ENCODE assay signal across 14 cellular contexts in genomic region chr10:5272065-5272803, GRCh38.
DNase-seq lines count a peak whose midpoint lies in the region; ATAC-seq and TF ChIP-seq lines count a peak whose summit lies in the region.
"Had no signal": no experiment of that assay in that cellular context is flagged by ENCODE, and none has a peak within 500 bp of the region (broad histone marks: within the 10 kb centered on the region; RNA-seq: fewer than 3 reads in every experiment).

No MANE protein-coding gene starts in this region.

- H3K9ac ChIP-seq in DND-41 (ENCODE audit: low read depth, low read length) (no peak overlapping the region), smooth muscle cell (ENCODE audit: low read depth) (no peak overlapping the region)

- H3K79me2 ChIP-seq in DND-41 (ENCODE audit: insufficient read depth, low read length): no peaks in the 10 kb centered on the region
- H3K79me2 ChIP-seq in smooth muscle cell (ENCODE audit: low read depth): no peaks in the 10 kb centered on the region

- POLR2A ChIA-PET in activated CD8-positive, alpha-beta T cell treated with anti-CD3 and anti-CD28 coated beads, Interleukin-2, amount 10 ng/mL, durations not matched to agents 7 days and 5 days (lab: Charles Lee): no interaction called here
- POLR2A ChIA-PET in activated CD8-positive, alpha-beta T cell treated with anti-CD3 and anti-CD28 coated beads for 36 hours (lab: Charles Lee): no interaction called here

- H3K27ac ChIP-seq in DND-41 (ENCODE audit: low read length) (no peak overlapping the region), smooth muscle cell (ENCODE audit: low read depth) (peak overlapping the region; percentile 53), tibial nerve (no peak overlapping the region)
- H3K27ac ChIP-seq: C4-2B had no signal

- no peaks in the 10 kb centered on the region for H3K27me3 Mint-ChIP-seq in activated CD8-positive, alpha-beta T cell treated with anti-CD3 and anti-CD28 coated beads, Interleukin-2, amount 10 ng/mL, durations not matched to agents 7 days and 5 days (ENCODE audit: low read depth)
- no peaks in the 10 kb centered on the region for H3K27me3 Mint-ChIP-seq in activated CD8-positive, alpha-beta T cell treated with anti-CD3 and anti-CD28 coated beads for 36 hours
- H3K27me3 Mint-ChIP-seq: CD4-positive, alpha-beta memory T cell had no signal

- WGBS in smooth muscle cell (ENCODE audit: low lambda C conversion rate): 93% methylated on average over 3 of the region's 3 CpGs
- 78 to 79% methylated on average over 3 of the region's 3 CpGs for whole genome bisulfite sequencing in tibial nerve, 2 donors

- H3K27me3 ChIP-seq in DND-41 (ENCODE audit: insufficient read depth, low read length, poor library complexity): no peaks in the 10 kb centered on the region
- no peaks in the 10 kb centered on the region for H3K27me3 ChIP-seq in smooth muscle cell (ENCODE audit: low read depth)
- H3K27me3 ChIP-seq in tibial nerve: no peaks in the 10 kb centered on the region
- H3K27me3 ChIP-seq: BE2C had no signal

- CTCF ChIA-PET in activated CD8-positive, alpha-beta T cell treated with anti-CD3 and anti-CD28 coated beads, Interleukin-2, amount 10 ng/mL, durations not matched to agents 7 days and 5 days (lab: Charles Lee): interaction anchor here (1.0 kb wide), 1 partner anchor 423 kb away, joined by 6 read pairs; no protein-coding TSS in a partner anchor
- CTCF ChIA-PET in activated CD8-positive, alpha-beta T cell treated with anti-CD3 and anti-CD28 coated beads for 36 hours (lab: Charles Lee): no interaction called here

- H3K4me1 ChIP-seq in DND-41 (ENCODE audit: insufficient read depth, low read length) (no peaks in the 10 kb centered on the region), smooth muscle cell (ENCODE audit: low read depth) (no peaks in the 10 kb centered on the region), tibial nerve (no peaks in the 10 kb centered on the region)
- H3K4me1 ChIP-seq: BE2C, HAP-1 had no signal

- peak; percentile 86 for ATAC-seq in activated CD8-positive, alpha-beta T cell treated with anti-CD3 and anti-CD28 coated beads, Interleukin-2, amount 10 ng/mL, durations not matched to agents 7 days and 5 days
- ATAC-seq in activated CD8-positive, alpha-beta T cell treated with anti-CD3 and anti-CD28 coated beads for 36 hours: no peak
- peak; percentile 72 for ATAC-seq in DND-41 (ENCODE audit: insufficient read depth, low read depth)

- TF ChIP-seq CTCF in activated CD8-positive, alpha-beta T cell treated with anti-CD3 and anti-CD28 coated beads for 36 hours (IDR thresholded peaks at IDR 0.05): no peak
- TF ChIP-seq CTCF in DND-41 (IDR thresholded peaks at IDR 0.05; ENCODE audit: borderline replicate concordance, extremely low read depth, low read length, poor library complexity, severe bottlenecking) (no peak), smooth muscle cell (IDR thresholded peaks at IDR 0.05; ENCODE audit: borderline replicate concordance, insufficient read depth, poor library complexity, severe bottlenecking) (no peak), tibial nerve (IDR thresholded peaks at IDR 0.05) (no peak)

- H3K9me3 ChIP-seq in DND-41 (ENCODE audit: insufficient read depth, low read length, severe bottlenecking) (peaks cover under 1% of the 10 kb centered on the region), smooth muscle cell (replicated peaks; ENCODE audit: low read depth) (no peaks in the 10 kb centered on the region), tibial nerve (peaks cover 0 to 4% (median 0%) of the 10 kb centered on the region in 4 donors)
- H3K9me3 ChIP-seq: BE2C, HAP-1 had no signal

- no peak for TF ChIP-seq POLR2A in tibial nerve (IDR thresholded peaks at IDR 0.05)

- H4K20me1 ChIP-seq in DND-41 (ENCODE audit: insufficient read depth, low read length) (no peaks in the 10 kb centered on the region), smooth muscle cell (ENCODE audit: low read depth) (no peaks in the 10 kb centered on the region)

- H2AFZ ChIP-seq in DND-41 (ENCODE audit: low read depth, low read length) (no peak overlapping the region), smooth muscle cell (ENCODE audit: low read depth) (no peak overlapping the region)

- H3K4me3 ChIP-seq in DND-41 (ENCODE audit: low read depth in 1 of 2, low read length in 2 of 2) (no peak overlapping the region), smooth muscle cell (no peak overlapping the region), tibial nerve (no peak overlapping the region)
- H3K4me3 ChIP-seq: HAP-1 had no signal

- H3K4me1 Mint-ChIP-seq in activated CD8-positive, alpha-beta T cell treated with anti-CD3 and anti-CD28 coated beads, Interleukin-2, amount 10 ng/mL, durations not matched to agents 7 days and 5 days (ENCODE audit: low read depth): peaks cover 22% of the 10 kb centered on the region
- peaks cover 3% of the 10 kb centered on the region for H3K4me1 Mint-ChIP-seq in activated CD8-positive, alpha-beta T cell treated with anti-CD3 and anti-CD28 coated beads for 36 hours (ENCODE audit: low read depth)

- TF ChIP-seq EP300 in tibial nerve (IDR thresholded peaks at IDR 0.05): no peak

- H3K4me3 Mint-ChIP-seq in activated CD8-positive, alpha-beta T cell treated with anti-CD3 and anti-CD28 coated beads, Interleukin-2, amount 10 ng/mL, durations not matched to agents 7 days and 5 days: no peak overlapping the region
- no peak overlapping the region for H3K4me3 Mint-ChIP-seq in activated CD8-positive, alpha-beta T cell treated with anti-CD3 and anti-CD28 coated beads for 36 hours

- H3K9me3 Mint-ChIP-seq in activated CD8-positive, alpha-beta T cell treated with anti-CD3 and anti-CD28 coated beads, Interleukin-2, amount 10 ng/mL, durations not matched to agents 7 days and 5 days (ENCODE audit: insufficient read depth): no peaks in the 10 kb centered on the region
- no peaks in the 10 kb centered on the region for H3K9me3 Mint-ChIP-seq in activated CD8-positive, alpha-beta T cell treated with anti-CD3 and anti-CD28 coated beads for 36 hours

- peak overlapping the region; percentile 39 for H3K27ac Mint-ChIP-seq in activated CD8-positive, alpha-beta T cell treated with anti-CD3 and anti-CD28 coated beads, Interleukin-2, amount 10 ng/mL, durations not matched to agents 7 days and 5 days
- H3K27ac Mint-ChIP-seq in activated CD8-positive, alpha-beta T cell treated with anti-CD3 and anti-CD28 coated beads for 36 hours: no peak overlapping the region
- H3K27ac Mint-ChIP-seq: CD4-positive, alpha-beta memory T cell had no signal

- H3K4me2 ChIP-seq in DND-41 (ENCODE audit: insufficient read depth, low read length): no peak overlapping the region
- H3K4me2 ChIP-seq in smooth muscle cell: peak overlapping the region; percentile 12

- H3F3A ChIP-seq in smooth muscle cell (ENCODE audit: low read depth): no peaks in the 10 kb centered on the region

- peaks cover 16% of the 10 kb centered on the region for H3K36me3 Mint-ChIP-seq in activated CD8-positive, alpha-beta T cell treated with anti-CD3 and anti-CD28 coated beads, Interleukin-2, amount 10 ng/mL, durations not matched to agents 7 days and 5 days (ENCODE audit: low read depth)
- no peaks in the 10 kb centered on the region for H3K36me3 Mint-ChIP-seq in activated CD8-positive, alpha-beta T cell treated with anti-CD3 and anti-CD28 coated beads for 36 hours (ENCODE audit: low read depth)

- intact Hi-C loops in activated CD8-positive, alpha-beta T cell treated with anti-CD3 and anti-CD28 coated beads for 36 hours (cut with micrococcal nuclease): no loop called here
- intact Hi-C loops in posterior cingulate gyrus (cut with DNase I): no loop called here

- H3K36me3 ChIP-seq in DND-41 (ENCODE audit: insufficient read depth, low read length) (no peaks in the 10 kb centered on the region), smooth muscle cell (ENCODE audit: low read depth) (no peaks in the 10 kb centered on the region), tibial nerve (no peaks in the 10 kb centered on the region)
- H3K36me3 ChIP-seq: BE2C, HAP-1 had no signal

- peak; percentile 34 for DNase-seq in activated CD8-positive, alpha-beta T cell treated with anti-CD3 and anti-CD28 coated beads, Interleukin-2, amount 10 ng/mL, durations not matched to agents 7 days and 5 days
- no peak for DNase-seq in activated CD8-positive, alpha-beta T cell treated with anti-CD3 and anti-CD28 coated beads for 36 hours
- DNase-seq in DND-41: no peak
- DNase-seq in OCI-M1 (lab: John Stamatoyannopoulos, UW): peak; percentile 25
- DNase-seq in smooth muscle cell (lab: John Stamatoyannopoulos, UW; ENCODE audit: unreplicated experiment): no peak
- no peak for DNase-seq in tibial nerve (ENCODE audit: low spot score in 2 of 2)
- DNase-seq in posterior cingulate gyrus: no peak
- DNase-seq: BE2C; CD4-positive, alpha-beta memory T cell; DMS79; EL; GOT3 had no signal

Comparison
In these comparisons a context has a peak if more than half of its experiments do, and no peak if none do; other contexts are left out.
1. DNase-seq: peak in activated CD8-positive, alpha-beta T cell treated with anti-CD3 and anti-CD28 coated beads, Interleukin-2, amount 10 ng/mL, durations not matched to agents 7 days and 5 days (single experiment) and OCI-M1 (single experiment); none in activated CD8-positive, alpha-beta T cell treated with anti-CD3 and anti-CD28 coated beads for 36 hours (single experiment), DND-41 (single experiment), smooth muscle cell (single experiment), tibial nerve (0 of 2) and posterior cingulate gyrus (0 of 10).